Comparison of ENCODE assay signal across 8 cellular contexts in genomic region chr13:114234645-114235421, GRCh38. TPM values are rescaled to one million over a fixed set of nuclear protein-coding genes. Genes with fewer than 3 reads are reported as not detected.
DNase-seq lines count a peak whose midpoint lies in the region; ATAC-seq and TF ChIP-seq lines count a peak whose summit lies in the region.

A gene with protein sequence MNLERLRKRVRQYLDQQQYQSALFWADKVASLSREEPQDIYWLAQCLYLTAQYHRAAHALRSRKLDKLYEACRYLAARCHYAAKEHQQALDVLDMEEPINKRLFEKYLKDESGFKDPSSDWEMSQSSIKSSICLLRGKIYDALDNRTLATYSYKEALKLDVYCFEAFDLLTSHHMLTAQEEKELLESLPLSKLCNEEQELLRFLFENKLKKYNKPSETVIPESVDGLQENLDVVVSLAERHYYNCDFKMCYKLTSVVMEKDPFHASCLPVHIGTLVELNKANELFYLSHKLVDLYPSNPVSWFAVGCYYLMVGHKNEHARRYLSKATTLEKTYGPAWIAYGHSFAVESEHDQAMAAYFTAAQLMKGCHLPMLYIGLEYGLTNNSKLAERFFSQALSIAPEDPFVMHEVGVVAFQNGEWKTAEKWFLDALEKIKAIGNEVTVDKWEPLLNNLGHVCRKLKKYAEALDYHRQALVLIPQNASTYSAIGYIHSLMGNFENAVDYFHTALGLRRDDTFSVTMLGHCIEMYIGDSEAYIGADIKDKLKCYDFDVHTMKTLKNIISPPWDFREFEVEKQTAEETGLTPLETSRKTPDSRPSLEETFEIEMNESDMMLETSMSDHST (plus strand): TSS chr13:114234897. CDS start chr13:114235085, 188 bp downstream.

- H3K4me2 ChIP-seq in DOHH2 (ENCODE audit: low read length) (peak within 1 kb of the TSS; percentile 95), Karpas-422 (ENCODE audit: low read depth, low read length, poor library complexity, severe bottlenecking) (peak within 1 kb of the TSS; percentile 89), fibroblast of lung (ENCODE audit: extremely low read depth, insufficient read depth, low read length) (peak within 1 kb of the TSS; percentile 99)

- H3K4me1 Mint-ChIP-seq in naive thymus-derived CD8-positive, alpha-beta T cell = peaks cover 17 to 32% (median 26%) of the 10 kb centered on the region in 4 donors
- peaks cover 17 to 25% of the 10 kb centered on the region in 2 donors for H3K4me1 Mint-ChIP-seq in stimulated activated naive B cell treated with anti-CD40 and anti-IgM and Interleukin-4, amounts not matched to agents 10 μg/mL and 1 μg/mL and 100 μg/mL, for 72 hours

- H3K36me3 Mint-ChIP-seq in naive thymus-derived CD8-positive, alpha-beta T cell = peaks cover 10 to 29% (median 11%) of the 10 kb centered on the region in 3 donors
- peaks cover 11 to 17% of the 10 kb centered on the region in 2 donors for H3K36me3 Mint-ChIP-seq in stimulated activated naive B cell treated with anti-CD40 and anti-IgM and Interleukin-4, amounts not matched to agents 10 μg/mL and 1 μg/mL and 100 μg/mL, for 72 hours

- ATAC-seq in GM21825 (IDR thresholded peaks at IDR 0.05; ENCODE audit: unreplicated experiment) = peak; percentile 82
- ATAC-seq in naive thymus-derived CD8-positive, alpha-beta T cell = peak; percentile 87
- ATAC-seq in stimulated activated naive B cell treated with anti-CD40 and anti-IgM and Interleukin-4, amounts not matched to agents 10 μg/mL and 1 μg/mL and 100 μg/mL, for 72 hours (replicated peaks) = peak; percentile 94

- H3K27ac Mint-ChIP-seq in naive thymus-derived CD8-positive, alpha-beta T cell = peak within 1 kb of the TSS; percentile 79 to 95 (median 90)
- peak within 1 kb of the TSS; percentile 94 for H3K27ac Mint-ChIP-seq in stimulated activated naive B cell treated with anti-CD40 and anti-IgM and Interleukin-4, amounts not matched to agents 10 μg/mL and 1 μg/mL and 100 μg/mL, for 72 hours

- H3K9ac ChIP-seq in Karpas-422 (ENCODE audit: low read length) (peak within 1 kb of the TSS; percentile 76), fibroblast of lung (ENCODE audit: insufficient read depth, low read length) (peak within 1 kb of the TSS; percentile 69)

- peaks cover 41% of the 10 kb centered on the region for H3K36me3 ChIP-seq in DOHH2 (ENCODE audit: control insufficient read depth, low read length)
- H3K36me3 ChIP-seq in Karpas-422 (ENCODE audit: insufficient read depth, low read length) = peaks cover 26% of the 10 kb centered on the region; the same call in 1 of the 2 replicates
- H3K36me3 ChIP-seq in fibroblast of lung (ENCODE audit: control insufficient read depth, insufficient read depth, low read length) = peaks cover 3% of the 10 kb centered on the region

- H3K27ac ChIP-seq in DOHH2 (ENCODE audit: low read depth, low read length) (peak within 1 kb of the TSS; percentile 64), Karpas-422 (ENCODE audit: low read length) (peak within 1 kb of the TSS; percentile 40), fibroblast of lung (ENCODE audit: insufficient read depth, low read length) (peak within 1 kb of the TSS; percentile 61)

- H2AFZ ChIP-seq in Karpas-422 (ENCODE audit: low read length) = peak within 1 kb of the TSS; percentile 34
- H2AFZ ChIP-seq in fibroblast of lung (ENCODE audit: low read length) = peak within 1 kb of the TSS; percentile 66

- peaks cover 4% of the 10 kb centered on the region; the same call in 1 of the 2 replicates for H4K20me1 ChIP-seq in DOHH2 (ENCODE audit: control insufficient read depth, insufficient read depth, low read depth, low read length)
- H4K20me1 ChIP-seq in Karpas-422 (ENCODE audit: insufficient read depth, low read depth, low read length) = 0 out of 2 replicates have a peak, but pooled peaks cover 7% of the 10 kb centered on the region
- no peaks in the 10 kb centered on the region for H4K20me1 ChIP-seq in fibroblast of lung (ENCODE audit: control insufficient read depth, extremely low read depth, insufficient read depth, low read length)

- H3K79me2 ChIP-seq in DOHH2 (ENCODE audit: control insufficient read depth, low read length) = peaks cover 26% of the 10 kb centered on the region
- peaks cover 20% of the 10 kb centered on the region for H3K79me2 ChIP-seq in Karpas-422 (ENCODE audit: low read length)
- H3K79me2 ChIP-seq in fibroblast of lung (ENCODE audit: control insufficient read depth, insufficient read depth, low read length) = peaks cover 26% of the 10 kb centered on the region

- no peaks in the 10 kb centered on the region for H3F3A ChIP-seq in DOHH2 (ENCODE audit: control insufficient read depth, insufficient read depth)

- peak within 1 kb of the TSS; percentile 81 to 92 (median 90) for H3K4me3 Mint-ChIP-seq in naive thymus-derived CD8-positive, alpha-beta T cell
- H3K4me3 Mint-ChIP-seq in stimulated activated naive B cell treated with anti-CD40 and anti-IgM and Interleukin-4, amounts not matched to agents 10 μg/mL and 1 μg/mL and 100 μg/mL, for 72 hours = peak within 1 kb of the TSS; percentile 86 to 95

- POLR2A ChIA-PET in naive thymus-derived CD8-positive, alpha-beta T cell (lab: Charles Lee) = interaction anchor here (0.5 to 3.3 kb wide), 8 partner anchors 44 to 390 kb away, joined by 3 to 12 read pairs (median 4); partner anchors contain the start of gene UPF3A

- H3K9me3 ChIP-seq in DOHH2 (ENCODE audit: control insufficient read depth, insufficient read depth, low read length) = no peaks in the 10 kb centered on the region
- no peaks in the 10 kb centered on the region for H3K9me3 ChIP-seq in Karpas-422 (ENCODE audit: low read length)
- no peaks in the 10 kb centered on the region for H3K9me3 ChIP-seq in fibroblast of lung (ENCODE audit: control insufficient read depth, insufficient read depth, low read depth, low read length)

- no peaks in the 10 kb centered on the region for H3K9me3 Mint-ChIP-seq in naive thymus-derived CD8-positive, alpha-beta T cell
- peaks cover 6 to 7% of the 10 kb centered on the region in 2 donors for H3K9me3 Mint-ChIP-seq in stimulated activated naive B cell treated with anti-CD40 and anti-IgM and Interleukin-4, amounts not matched to agents 10 μg/mL and 1 μg/mL and 100 μg/mL, for 72 hours

- H3K4me1 ChIP-seq in DOHH2 (ENCODE audit: control insufficient read depth, low read length) (peaks cover 12% of the 10 kb centered on the region), Karpas-422 (ENCODE audit: low read length) (peaks cover 11% of the 10 kb centered on the region), fibroblast of lung (ENCODE audit: control insufficient read depth, extremely low read depth, insufficient read depth, low read length) (no peaks in the 10 kb centered on the region)

- H3K27me3 Mint-ChIP-seq in naive thymus-derived CD8-positive, alpha-beta T cell = peaks cover 0 to 7% (median 4%) of the 10 kb centered on the region in 5 donors
- H3K27me3 Mint-ChIP-seq in stimulated activated naive B cell treated with anti-CD40 and anti-IgM and Interleukin-4, amounts not matched to agents 10 μg/mL and 1 μg/mL and 100 μg/mL, for 72 hours = peaks cover 11 to 23% of the 10 kb centered on the region in 2 donors

- H3K4me3 ChIP-seq in DOHH2 (ENCODE audit: low read length) (peak within 1 kb of the TSS; percentile 86), Karpas-422 (ENCODE audit: low read length) (peak within 1 kb of the TSS; percentile 83), fibroblast of lung (replicated peaks in 1 of 4; ENCODE audit: control extremely low read depth in 1 of 4, insufficient read depth in 1 of 4, low read depth in 3 of 4, low read length in 4 of 4) (peak within 1 kb of the TSS; percentile 85 to 99 (median 92))

- H3K9me2 ChIP-seq in DOHH2 (replicated peaks; ENCODE audit: control insufficient read depth, low read length) (no peaks in the 10 kb centered on the region), Karpas-422 (replicated peaks; ENCODE audit: insufficient read depth, low read length) (no peaks in the 10 kb centered on the region)

- DNase-seq in Karpas-422 (peak; percentile 96), RPMI8226 (peak; percentile 96), fibroblast of lung (ENCODE audit: low read depth in 2 of 2) (peak; percentile 90 to 94)
- DNase-seq in activated T-helper 1 cell treated with anti-CD3 and anti-CD28 coated beads, Interleukin-2, amount 50 U/mL, for 16 hours (ENCODE audit: low read depth in 1 of 2, low spot score in 1 of 2) = peak; percentile 61 to 86
- DNase-seq in naive thymus-derived CD8-positive, alpha-beta T cell = peak; percentile 47 to 88 (median 74)
- DNase-seq in stimulated activated naive B cell treated with anti-CD40 and anti-IgM and Interleukin-4, amounts not matched to agents 10 μg/mL and 1 μg/mL and 100 μg/mL, for 72 hours = peak; percentile 85

- H3K27me3 ChIP-seq in DOHH2 (ENCODE audit: control insufficient read depth, low read length) = peaks cover 11% of the 10 kb centered on the region
- H3K27me3 ChIP-seq in Karpas-422 (ENCODE audit: low read length) = no peaks in the 10 kb centered on the region
- peaks cover 3% of the 10 kb centered on the region for H3K27me3 ChIP-seq in fibroblast of lung (ENCODE audit: control insufficient read depth, insufficient read depth, low read length)

- peak; percentile 10 for TF ChIP-seq CTCF in DOHH2 (IDR thresholded peaks at IDR 0.05; ENCODE audit: low read depth, low read length, poor library complexity, severe bottlenecking)
- no peak for TF ChIP-seq CTCF in fibroblast of lung (conservative IDR thresholded peaks at IDR 0.05 in 1 of 2, IDR thresholded peaks at IDR 0.05 in 1 of 2; ENCODE audit: low read depth in 1 of 2, low read length in 2 of 2)

RNA-seq across cellular contexts. Expression of the gene that starts here (rescaled TPM):
- total RNA-seq in Karpas-422 (2014; rRNA removed; shearing (Covaris generic); ENCODE audit: low replicate concordance) = 41.9 and 57.1 TPM in 2 replicates
- 43.4 and 52.2 TPM in 2 replicates for total RNA-seq in fibroblast of lung
- 76.9 and 101 TPM in 2 replicates for polyA plus RNA-seq in fibroblast of lung
- polyA plus RNA-seq in fibroblast of lung (2012) = 61.5 and 65.5 TPM in 2 replicates
- 14.1 and 53.6 TPM in 2 replicates for polyA minus RNA-seq in fibroblast of lung (ENCODE audit: low replicate concordance)
- total RNA-seq in naive thymus-derived CD8-positive, alpha-beta T cell = 100 to 1,000 TPM; 134 to 143 TPM
- 10 to 100 TPM; 12.9 to 19.6 (median 15.4) TPM for polyA plus RNA-seq in naive thymus-derived CD8-positive, alpha-beta T cell

Comparison
In these comparisons a context has a peak if more than half of its experiments do, and no peak if none do; other contexts are left out.
1. Peak in every context shown above with its lines: DNase-seq, ATAC-seq, H3K4me3 ChIP-seq and H3K27ac ChIP-seq.